Comparison of ENCODE assay signal across 8 cellular contexts in genomic region chr3:49803464-49804140, GRCh38. TPM values are rescaled to one million over a fixed set of nuclear protein-coding genes. Genes with fewer than 3 reads are reported as not detected.
DNase-seq lines count a peak whose midpoint lies in the region; ATAC-seq and TF ChIP-seq lines count a peak whose summit lies in the region.

No MANE protein-coding gene starts in this region.

- CTCF ChIA-PET in CD8-positive, alpha-beta memory T cell (lab: Charles Lee) = interaction anchor here (0.8 to 12.4 kb wide), 13 partner anchors 9 to 285 kb away, joined by 3 to 246 read pairs (median 8); partner anchors contain the start of genes IP6K1, RBM5 and UBA7
- CTCF ChIA-PET in activated CD8-positive, alpha-beta T cell treated with anti-CD3 and anti-CD28 coated beads for 36 hours (lab: Charles Lee) = interaction anchor here (0.7 to 20.5 kb wide), 27 partner anchors 9 to 359 kb away, joined by 3 to 412 read pairs (median 5); partner anchors contain the start of genes GMPPB, IP6K1, MON1A and RBM6
- CTCF ChIA-PET in HEK293T (lab: Yijun Ruan, JAX) = interaction anchor here (0.7 to 2.5 kb wide), 4 partner anchors 8 to 264 kb away, joined by 3 to 18 read pairs (median 6); no protein-coding TSS in a partner anchor

- peaks cover 0 to 6% of the 10 kb centered on the region in 2 donors for H3K27me3 Mint-ChIP-seq in CD8-positive, alpha-beta memory T cell
- peaks cover 2% of the 10 kb centered on the region for H3K27me3 Mint-ChIP-seq in activated CD8-positive, alpha-beta T cell treated with anti-CD3 and anti-CD28 coated beads for 36 hours
- peaks cover 14% of the 10 kb centered on the region for H3K27me3 Mint-ChIP-seq in nephron (ENCODE audit: low read depth)

- peak overlapping the region; percentile 83 to 95 (median 91) for H3K4me3 Mint-ChIP-seq in CD8-positive, alpha-beta memory T cell
- H3K4me3 Mint-ChIP-seq in activated CD8-positive, alpha-beta T cell treated with anti-CD3 and anti-CD28 coated beads for 36 hours = peak overlapping the region; percentile 78
- peak overlapping the region; percentile 86 to 90 (median 88) for H3K4me3 Mint-ChIP-seq in nephron

- peak; percentile 44 to 66 (median 51) for DNase-seq in CD8-positive, alpha-beta memory T cell
- peak; percentile 2 for DNase-seq in NCI-H1694 (lab: John Stamatoyannopoulos, UW)
- DNase-seq in activated CD8-positive, alpha-beta T cell treated with anti-CD3 and anti-CD28 coated beads for 36 hours = peak; percentile 58
- peak; percentile 52 for DNase-seq in epithelial cell of prostate (ENCODE audit: low read depth, low spot score)
- DNase-seq in NCI-H1048 (lab: John Stamatoyannopoulos, UW) = no peak
- DNase-seq in HEK293T (ENCODE audit: extremely low spot score) = no peak

- H3K36me3 Mint-ChIP-seq in CD8-positive, alpha-beta memory T cell = peaks cover 0 to 14% (median 1%) of the 10 kb centered on the region in 3 donors
- H3K36me3 Mint-ChIP-seq in activated CD8-positive, alpha-beta T cell treated with anti-CD3 and anti-CD28 coated beads for 36 hours (ENCODE audit: low read depth) = no peaks in the 10 kb centered on the region
- H3K36me3 Mint-ChIP-seq in nephron (ENCODE audit: low read depth) = peaks cover 3% of the 10 kb centered on the region

- ATAC-seq in GM21529 (IDR thresholded peaks at IDR 0.05; ENCODE audit: unreplicated experiment) = peak; percentile 14
- ATAC-seq in activated CD8-positive, alpha-beta T cell treated with anti-CD3 and anti-CD28 coated beads for 36 hours = peak; percentile 24

- peak overlapping the region; percentile 86 for H3K27ac ChIP-seq in CD8-positive, alpha-beta memory T cell (ENCODE audit: low read depth, low read length)
- H3K27ac ChIP-seq in epithelial cell of prostate = peak overlapping the region; percentile 82

- peaks cover 41% of the 10 kb centered on the region for H3K4me1 ChIP-seq in CD8-positive, alpha-beta memory T cell (ENCODE audit: insufficient read depth, low read length)

- H3K4me1 Mint-ChIP-seq in CD8-positive, alpha-beta memory T cell = peaks cover 29 to 58% (median 37%) of the 10 kb centered on the region in 3 donors
- H3K4me1 Mint-ChIP-seq in activated CD8-positive, alpha-beta T cell treated with anti-CD3 and anti-CD28 coated beads for 36 hours (ENCODE audit: low read depth) = peaks cover 44% of the 10 kb centered on the region
- peaks cover 40% of the 10 kb centered on the region for H3K4me1 Mint-ChIP-seq in nephron

- intact Hi-C loops in activated CD8-positive, alpha-beta T cell treated with anti-CD3 and anti-CD28 coated beads for 36 hours (cut with micrococcal nuclease) = loop anchor here (2.0 to 5.0 kb wide), 2 partner anchors 35 to 104 kb away; no protein-coding TSS in a partner anchor

- no peaks in the 10 kb centered on the region for H3K27me3 ChIP-seq in CD8-positive, alpha-beta memory T cell (ENCODE audit: insufficient read depth, low read length, poor library complexity, severe bottlenecking)

- peak overlapping the region in 7 of 8 donors; percentile 29 to 85 (median 61) for H3K27ac Mint-ChIP-seq in CD8-positive, alpha-beta memory T cell
- peak overlapping the region; percentile 20 for H3K27ac Mint-ChIP-seq in activated CD8-positive, alpha-beta T cell treated with anti-CD3 and anti-CD28 coated beads for 36 hours
- H3K27ac Mint-ChIP-seq in nephron = peak overlapping the region; percentile 100

- no peaks in the 10 kb centered on the region for H3K9me3 ChIP-seq in CD8-positive, alpha-beta memory T cell (ENCODE audit: low read length)

- peaks cover 0 to 2% (median 0%) of the 10 kb centered on the region in 5 donors for H3K9me3 Mint-ChIP-seq in CD8-positive, alpha-beta memory T cell
- no peaks in the 10 kb centered on the region for H3K9me3 Mint-ChIP-seq in activated CD8-positive, alpha-beta T cell treated with anti-CD3 and anti-CD28 coated beads for 36 hours
- H3K9me3 Mint-ChIP-seq in nephron = no peaks in the 10 kb centered on the region

- H3K36me3 ChIP-seq in CD8-positive, alpha-beta memory T cell (ENCODE audit: insufficient read depth, low read length) = no peaks in the 10 kb centered on the region

- H3K4me3 ChIP-seq in CD8-positive, alpha-beta memory T cell (ENCODE audit: low read length) = peak overlapping the region; percentile 91

- no peak for TF ChIP-seq CTCF in activated CD8-positive, alpha-beta T cell treated with anti-CD3 and anti-CD28 coated beads for 36 hours (IDR thresholded peaks at IDR 0.05)
- no peak for TF ChIP-seq CTCF in nephron (IDR thresholded peaks at IDR 0.05; ENCODE audit: unreplicated experiment in 3 of 3)

- POLR2A ChIA-PET in CD8-positive, alpha-beta memory T cell (lab: Charles Lee) = interaction anchor here (0.6 to 2.6 kb wide), 13 partner anchors 8 to 126 kb away, joined by 3 to 41 read pairs (median 3); partner anchors contain the start of genes AMIGO3, IP6K1, MON1A and UBA7
- POLR2A ChIA-PET in activated CD8-positive, alpha-beta T cell treated with anti-CD3 and anti-CD28 coated beads for 36 hours (lab: Charles Lee) = interaction anchor here (0.8 to 6.0 kb wide), 15 partner anchors 9 to 285 kb away, joined by 3 to 37 read pairs (median 5); partner anchors contain the start of genes AMIGO3, IP6K1, RBM5 and UBA7
- POLR2A ChIA-PET in HEK293T (lab: Yijun Ruan, JAX) = interaction anchor here (0.9 to 3.9 kb wide), 5 partner anchors 9 to 38 kb away, joined by 4 to 18 read pairs (median 6); partner anchors contain the start of genes IP6K1 and UBA7

TF ChIP-seq in HEK293T, 16 proteins besides CTCF, POLR2A, EP300 and RAD21:
- TF ChIP-seq ZNF384 (IDR thresholded peaks at IDR 0.05) (no peak), ARNT (IDR thresholded peaks at IDR 0.05) (no peak), CTBP1 (IDR thresholded peaks at IDR 0.05; ENCODE audit: borderline replicate concordance) (no peak), FOXA1 (IDR thresholded peaks at IDR 0.05) (no peak), PKNOX1 (IDR thresholded peaks at IDR 0.05) (no peak), NFRKB (IDR thresholded peaks at IDR 0.05) (no peak), LEF1 (IDR thresholded peaks at IDR 0.05; ENCODE audit: borderline replicate concordance) (no peak), FOXM1 (IDR thresholded peaks at IDR 0.05; ENCODE audit: borderline replicate concordance) (no peak), SUZ12 (IDR thresholded peaks at IDR 0.05) (no peak), SP1 (IDR thresholded peaks at IDR 0.05) (no peak), BHLHE40 (IDR thresholded peaks at IDR 0.05; ENCODE audit: borderline replicate concordance) (no peak), TARDBP (IDR thresholded peaks at IDR 0.05) (no peak), FOXK2 (IDR thresholded peaks at IDR 0.05) (no peak), HDGF (IDR thresholded peaks at IDR 0.05; ENCODE audit: borderline replicate concordance) (no peak), ELF4 (IDR thresholded peaks at IDR 0.05) (no peak), L3MBTL2 (conservative IDR thresholded peaks at IDR 0.05) (no peak)

RNA-seq across cellular contexts. Expression of gene INKA1, which starts 0.5 kb away (rescaled TPM):
- total RNA-seq in CD8-positive, alpha-beta memory T cell = 1 to 10 TPM; 1.1 to 1.7 TPM
- polyA plus RNA-seq in CD8-positive, alpha-beta memory T cell = 1.1 TPM
- 1 to 10 TPM; 1.8 to 2.8 TPM for total RNA-seq in activated CD8-positive, alpha-beta T cell treated with anti-CD3 and anti-CD28 coated beads for 36 hours

RNA-seq across cellular contexts. Expression of gene CDHR4, which starts 3.9 kb away (rescaled TPM):
- total RNA-seq in CD8-positive, alpha-beta memory T cell = not detected
- not detected for polyA plus RNA-seq in CD8-positive, alpha-beta memory T cell
- not detected for total RNA-seq in activated CD8-positive, alpha-beta T cell treated with anti-CD3 and anti-CD28 coated beads for 36 hours

RNA-seq across cellular contexts. Expression of gene UBA7, which starts 10.2 kb away (rescaled TPM):
- total RNA-seq in CD8-positive, alpha-beta memory T cell = 10 to 100 TPM; 57.8 to 58.3 TPM
- polyA plus RNA-seq in CD8-positive, alpha-beta memory T cell = 40.7 TPM
- total RNA-seq in activated CD8-positive, alpha-beta T cell treated with anti-CD3 and anti-CD28 coated beads for 36 hours = 10 to 100 TPM; 69.9 to 72.3 TPM

RNA-seq across cellular contexts. Expression of gene IP6K1, which starts 17.3 kb away (rescaled TPM):
- total RNA-seq in CD8-positive, alpha-beta memory T cell = 10 to 100 TPM; 37.1 to 47.5 TPM
- 26.1 TPM for polyA plus RNA-seq in CD8-positive, alpha-beta memory T cell
- 10 to 100 TPM; 23.5 to 24.2 TPM for total RNA-seq in activated CD8-positive, alpha-beta T cell treated with anti-CD3 and anti-CD28 coated beads for 36 hours

RNA-seq across cellular contexts. Expression of gene TRAIP, which starts 52.8 kb away (rescaled TPM):
- total RNA-seq in CD8-positive, alpha-beta memory T cell = 10 to 100 TPM; 21.9 to 22.9 TPM
- 1.9 TPM for polyA plus RNA-seq in CD8-positive, alpha-beta memory T cell
- total RNA-seq in activated CD8-positive, alpha-beta T cell treated with anti-CD3 and anti-CD28 coated beads for 36 hours = 10 to 100 TPM; 23.2 to 25.1 TPM

Comparison
In these comparisons a context has a peak if more than half of its experiments do, and no peak if none do; other contexts are left out.
1. DNase-seq: peak in CD8-positive, alpha-beta memory T cell (5 of 5), NCI-H1694 (single experiment), activated CD8-positive, alpha-beta T cell treated with anti-CD3 and anti-CD28 coated beads for 36 hours (single experiment) and epithelial cell of prostate (single experiment); none in NCI-H1048 (single experiment) and HEK293T (single experiment).
2. H3K27ac Mint-ChIP-seq: peak in every context shown above with its lines; median percentile 100 in nephron; 61 in CD8-positive, alpha-beta memory T cell; 20 in activated CD8-positive, alpha-beta T cell treated with anti-CD3 and anti-CD28 coated beads for 36 hours.
3. Peak in every context shown above with its lines, with median percentiles within 50 percentile points of each other: H3K4me3 Mint-ChIP-seq.